ENCODE assay signal across 8 cellular contexts in genomic region chr1:154760469-154760933, GRCh38.
A peak's percentile ranks its signal among the peaks of the same experiment; 100 is the strongest.
DNase-seq lines count a peak whose midpoint lies in the region; ATAC-seq and TF ChIP-seq lines count a peak whose summit lies in the region.

No MANE protein-coding gene starts in this region.

- no peak overlapping the region for H3K27ac ChIP-seq in lower lobe of right lung

- intact Hi-C loops in lower lobe of right lung (cut with DNase I), result no loop called here

- no peak for TF ChIP-seq EP300 in Ishikawa (IDR thresholded peaks at IDR 0.05; ENCODE audit: borderline replicate concordance)

- peaks cover 31% of the 10 kb centered on the region for H3K27me3 ChIP-seq in lower lobe of right lung (ENCODE audit: low read depth)

- H3K4me1 ChIP-seq in lower lobe of right lung, result peaks cover 19% of the 10 kb centered on the region

- TF ChIP-seq CTCF in choroid plexus epithelial cell (conservative IDR thresholded peaks at IDR 0.05; ENCODE audit: low read depth, low read length), result peak; percentile 63
- peak; percentile 83 for TF ChIP-seq CTCF in lower lobe of right lung (IDR thresholded peaks at IDR 0.05)

- H3K4me3 ChIP-seq in choroid plexus epithelial cell (ENCODE audit: low read depth, low read length) (peak overlapping the region; percentile 22), lower lobe of right lung (peak overlapping the region; percentile 53)

- DNase-seq in DMS153 (lab: John Stamatoyannopoulos, UW) (peak; percentile 47), choroid plexus epithelial cell (ENCODE audit: low read depth) (peak; percentile 19), lower lobe of right lung (peak; percentile 85)
- DNase-seq in activated CD4-positive, alpha-beta T cell treated with anti-CD3 and anti-CD28 coated beads for 48 hours, result peak; percentile 87
- DNase-seq in stimulated activated CD8-positive, alpha-beta memory T cell treated with anti-CD3 and anti-CD28 coated beads, Interleukin-15, amount 100 ng/mL, for 4 hours (ENCODE audit: low read depth in 2 of 2), result peak; percentile 69 to 71

- H3K9me3 ChIP-seq in lower lobe of right lung, result no peaks in the 10 kb centered on the region

- peak; percentile 54; the same call in 1 of the 2 replicates for TF ChIP-seq RAD21 in Ishikawa (IDR thresholded peaks at IDR 0.05; ENCODE audit: low read depth)

- H3K36me3 ChIP-seq in lower lobe of right lung, result no peaks in the 10 kb centered on the region

- ATAC-seq in lower lobe of right lung (peak; percentile 96 to 97), HG03469 (IDR thresholded peaks at IDR 0.05; ENCODE audit: unreplicated experiment) (no peak), GM18870 (IDR thresholded peaks at IDR 0.05; ENCODE audit: unreplicated experiment) (no peak)

TF ChIP-seq in Ishikawa, 13 proteins besides CTCF, POLR2A, EP300 and RAD21:
- TF ChIP-seq TCF12 (IDR thresholded peaks at IDR 0.05; ENCODE audit: low read depth) (no peak), CEBPB (IDR thresholded peaks at IDR 0.05) (no peak), EGR1 (IDR thresholded peaks at IDR 0.05) (no peak), FOXM1 (IDR thresholded peaks at IDR 0.05; ENCODE audit: borderline replicate concordance, low read depth) (no peak), ZBTB7A (IDR thresholded peaks at IDR 0.05; ENCODE audit: low read depth) (no peak), TEAD4 (IDR thresholded peaks at IDR 0.05) (no peak), MAX (IDR thresholded peaks at IDR 0.05) (no peak), TAF1 (IDR thresholded peaks at IDR 0.05; ENCODE audit: low read depth) (no peak), YY1 (IDR thresholded peaks at IDR 0.05; ENCODE audit: low read depth) (no peak), NFIC (IDR thresholded peaks at IDR 0.05) (no peak), CREB1 (IDR thresholded peaks at IDR 0.05; ENCODE audit: low read depth) (no peak)
- TF ChIP-seq, protein P1, sequence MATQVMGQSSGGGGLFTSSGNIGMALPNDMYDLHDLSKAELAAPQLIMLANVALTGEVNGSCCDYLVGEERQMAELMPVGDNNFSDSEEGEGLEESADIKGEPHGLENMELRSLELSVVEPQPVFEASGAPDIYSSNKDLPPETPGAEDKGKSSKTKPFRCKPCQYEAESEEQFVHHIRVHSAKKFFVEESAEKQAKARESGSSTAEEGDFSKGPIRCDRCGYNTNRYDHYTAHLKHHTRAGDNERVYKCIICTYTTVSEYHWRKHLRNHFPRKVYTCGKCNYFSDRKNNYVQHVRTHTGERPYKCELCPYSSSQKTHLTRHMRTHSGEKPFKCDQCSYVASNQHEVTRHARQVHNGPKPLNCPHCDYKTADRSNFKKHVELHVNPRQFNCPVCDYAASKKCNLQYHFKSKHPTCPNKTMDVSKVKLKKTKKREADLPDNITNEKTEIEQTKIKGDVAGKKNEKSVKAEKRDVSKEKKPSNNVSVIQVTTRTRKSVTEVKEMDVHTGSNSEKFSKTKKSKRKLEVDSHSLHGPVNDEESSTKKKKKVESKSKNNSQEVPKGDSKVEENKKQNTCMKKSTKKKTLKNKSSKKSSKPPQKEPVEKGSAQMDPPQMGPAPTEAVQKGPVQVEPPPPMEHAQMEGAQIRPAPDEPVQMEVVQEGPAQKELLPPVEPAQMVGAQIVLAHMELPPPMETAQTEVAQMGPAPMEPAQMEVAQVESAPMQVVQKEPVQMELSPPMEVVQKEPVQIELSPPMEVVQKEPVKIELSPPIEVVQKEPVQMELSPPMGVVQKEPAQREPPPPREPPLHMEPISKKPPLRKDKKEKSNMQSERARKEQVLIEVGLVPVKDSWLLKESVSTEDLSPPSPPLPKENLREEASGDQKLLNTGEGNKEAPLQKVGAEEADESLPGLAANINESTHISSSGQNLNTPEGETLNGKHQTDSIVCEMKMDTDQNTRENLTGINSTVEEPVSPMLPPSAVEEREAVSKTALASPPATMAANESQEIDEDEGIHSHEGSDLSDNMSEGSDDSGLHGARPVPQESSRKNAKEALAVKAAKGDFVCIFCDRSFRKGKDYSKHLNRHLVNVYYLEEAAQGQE (IDR thresholded peaks at IDR 0.05; ENCODE audit: low read depth), result no peak
- TF ChIP-seq, protein P2, sequence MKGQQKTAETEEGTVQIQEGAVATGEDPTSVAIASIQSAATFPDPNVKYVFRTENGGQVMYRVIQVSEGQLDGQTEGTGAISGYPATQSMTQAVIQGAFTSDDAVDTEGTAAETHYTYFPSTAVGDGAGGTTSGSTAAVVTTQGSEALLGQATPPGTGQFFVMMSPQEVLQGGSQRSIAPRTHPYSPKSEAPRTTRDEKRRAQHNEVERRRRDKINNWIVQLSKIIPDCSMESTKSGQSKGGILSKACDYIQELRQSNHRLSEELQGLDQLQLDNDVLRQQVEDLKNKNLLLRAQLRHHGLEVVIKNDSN (IDR thresholded peaks at IDR 0.05), result no peak

Comparison
In these comparisons a context has a peak if more than half of its experiments do, and no peak if none do; other contexts are left out.
1. DNase-seq: peak in every context shown above with its lines; median percentile 87 in activated CD4-positive, alpha-beta T cell treated with anti-CD3 and anti-CD28 coated beads for 48 hours; 85 in lower lobe of right lung; 70 in stimulated activated CD8-positive, alpha-beta memory T cell treated with anti-CD3 and anti-CD28 coated beads, Interleukin-15, amount 100 ng/mL, for 4 hours; 47 in DMS153; 19 in choroid plexus epithelial cell.
2. ATAC-seq: peak in lower lobe of right lung (2 of 2); none in HG03469 (single experiment) and GM18870 (single experiment).